Comparison of ENCODE assay signal across 17 cellular contexts in genomic region chr2:232420073-232420454, GRCh38. TPM values are rescaled to one million over a fixed set of nuclear protein-coding genes. Genes with fewer than 3 reads are reported as not detected.
DNase-seq lines count a peak whose midpoint lies in the region; ATAC-seq and TF ChIP-seq lines count a peak whose summit lies in the region.
"Had no signal": no experiment of that assay in that cellular context is flagged by ENCODE, and none has a peak within 500 bp of the region (broad histone marks: within the 10 kb centered on the region; RNA-seq: fewer than 3 reads in every experiment).

No MANE protein-coding gene starts in this region.

- H3K4me3 ChIP-seq in mesenchymal stem cell (ENCODE audit: insufficient read depth in 1 of 2, low read depth in 1 of 2, low read length in 2 of 2), result no peak overlapping the region
- H3K4me3 ChIP-seq in smooth muscle cell, result peak overlapping the region; percentile 43
- H3K4me3 ChIP-seq: uterus had no signal

- peaks cover 76 to 88% of the 10 kb centered on the region in 2 experiments for H3K27me3 ChIP-seq in mesenchymal stem cell (ENCODE audit: control insufficient read depth in 1 of 2, insufficient read depth in 1 of 2, low read length in 2 of 2)
- peaks cover 74% of the 10 kb centered on the region for H3K27me3 ChIP-seq in smooth muscle cell (ENCODE audit: low read depth)

- H3K18ac ChIP-seq in mesenchymal stem cell (ENCODE audit: low read depth in 1 of 2, low read length in 2 of 2), result no peak overlapping the region

- no peak overlapping the region for H3K27ac ChIP-seq in mesenchymal stem cell (ENCODE audit: low read length, poor library complexity, severe bottlenecking)
- no peak overlapping the region for H3K27ac ChIP-seq in smooth muscle cell (ENCODE audit: low read depth)
- H3K27ac ChIP-seq: uterus had no signal

- H3K4me2 ChIP-seq in mesenchymal stem cell (ENCODE audit: low read length, poor library complexity, severe bottlenecking) (no peak overlapping the region), smooth muscle cell (peak overlapping the region; percentile 87)

- no peak overlapping the region for H4K8ac ChIP-seq in mesenchymal stem cell (ENCODE audit: low read length)

- no peaks in the 10 kb centered on the region for H3K79me1 ChIP-seq in mesenchymal stem cell (replicated peaks; ENCODE audit: low read length, poor library complexity, severe bottlenecking)

- no peaks in the 10 kb centered on the region for H3F3A ChIP-seq in smooth muscle cell (ENCODE audit: low read depth)

- H3K79me2 ChIP-seq in smooth muscle cell (ENCODE audit: low read depth), result no peaks in the 10 kb centered on the region

- no peak for TF ChIP-seq CTCF in brain (conservative IDR thresholded peaks at IDR 0.05)
- no peak for TF ChIP-seq CTCF in smooth muscle cell (IDR thresholded peaks at IDR 0.05; ENCODE audit: borderline replicate concordance, insufficient read depth, poor library complexity, severe bottlenecking)

- H3K9me3 ChIP-seq in mesenchymal stem cell (ENCODE audit: control insufficient read depth, low read length) (no peaks in the 10 kb centered on the region), smooth muscle cell (replicated peaks; ENCODE audit: low read depth) (no peaks in the 10 kb centered on the region)
- H3K9me3 ChIP-seq: uterus had no signal

- H2BK12ac ChIP-seq in mesenchymal stem cell (ENCODE audit: low read length in 2 of 2), result no peak overlapping the region

- no peak overlapping the region for H2BK5ac ChIP-seq in mesenchymal stem cell (ENCODE audit: low read depth, low read length, poor library complexity, severe bottlenecking)

- H3K23ac ChIP-seq in mesenchymal stem cell (ENCODE audit: low read length in 2 of 2), result no peak overlapping the region

- ATAC-seq in GM19397 (IDR thresholded peaks at IDR 0.05; ENCODE audit: unreplicated experiment) (no peak), GM19452 (IDR thresholded peaks at IDR 0.05; ENCODE audit: unreplicated experiment) (no peak), HG02678 (IDR thresholded peaks at IDR 0.05; ENCODE audit: unreplicated experiment) (no peak)
- ATAC-seq: activated naive CD8-positive, alpha-beta T cell treated with anti-CD3 and anti-CD28 coated beads, Interleukin-2, amount 50 U/mL, for 24 hours; stimulated activated memory B cell treated with anti-CD40 and anti-IgM and Interleukin-4, amounts not matched to agents 10 μg/mL and 1 μg/mL and 100 μg/mL, for 72 hours had no signal

- H3K14ac ChIP-seq in mesenchymal stem cell (ENCODE audit: low read length in 2 of 2), result no peak overlapping the region

- H3K4me1 ChIP-seq in mesenchymal stem cell (ENCODE audit: control insufficient read depth, insufficient read depth, low read depth, low read length), result peaks cover 22% of the 10 kb centered on the region
- peaks cover 13% of the 10 kb centered on the region for H3K4me1 ChIP-seq in smooth muscle cell (ENCODE audit: low read depth)

- H3K4me1 Mint-ChIP-seq in brain, result peaks cover 10% of the 10 kb centered on the region

- DNase-seq in DMS53 (lab: John Stamatoyannopoulos, UW) (peak; percentile 41), DMS53 treated with DMSO at 0.1 percent for 48 hours (lab: John Stamatoyannopoulos, UW; ENCODE audit: unreplicated experiment) (no peak), mesenchymal stem cell (peak; percentile 2), smooth muscle cell (lab: John Stamatoyannopoulos, UW; ENCODE audit: unreplicated experiment) (no peak)
- DNase-seq: activated naive CD8-positive, alpha-beta T cell treated with anti-CD3 and anti-CD28 coated beads, Interleukin-2, amount 50 U/mL, for 24 hours; KG1; NCI-H1436 treated with DMSO at 0.1 percent for 48 hours; uterus had no signal

- no peak overlapping the region for H2BK120ac ChIP-seq in mesenchymal stem cell (ENCODE audit: low read depth, low read length)

- H3K4ac ChIP-seq in mesenchymal stem cell (ENCODE audit: low read depth in 1 of 2, low read length in 2 of 2), result no peak overlapping the region

- H3K36me3 ChIP-seq in mesenchymal stem cell (ENCODE audit: control insufficient read depth in 1 of 2, insufficient read depth in 2 of 2, low read depth in 1 of 2, low read length in 2 of 2) (no peaks in the 10 kb centered on the region), smooth muscle cell (ENCODE audit: low read depth) (no peaks in the 10 kb centered on the region)
- H3K36me3 ChIP-seq: uterus had no signal

- peaks cover 12 to 25% (median 23%) of the 10 kb centered on the region in 5 experiments for H3K9me3 Mint-ChIP-seq in brain
- H3K9me3 Mint-ChIP-seq: CD8-positive, alpha-beta memory T cell had no signal

- H2AK5ac ChIP-seq in mesenchymal stem cell (ENCODE audit: low read length, severe bottlenecking), result no peak overlapping the region

- H3K4me3 Mint-ChIP-seq in brain, result peak overlapping the region; percentile 64 to 82 (median 71)
- H3K4me3 Mint-ChIP-seq: activated naive CD8-positive, alpha-beta T cell treated with anti-CD3 and anti-CD28 coated beads, Interleukin-2, amount 50 U/mL, for 24 hours had no signal

- H3K27me3 Mint-ChIP-seq in brain, result peaks cover 99% of the 10 kb centered on the region

- no peaks in the 10 kb centered on the region for H4K20me1 ChIP-seq in smooth muscle cell (ENCODE audit: low read depth)

- 2% methylated on average over 15 of the region's 22 CpGs for WGBS in mesenchymal stem cell
- WGBS in smooth muscle cell (ENCODE audit: low lambda C conversion rate), result 6% methylated on average over 22 of the region's 22 CpGs

- H2BK15ac ChIP-seq in mesenchymal stem cell (ENCODE audit: low read depth, poor library complexity, severe bottlenecking), result no peak overlapping the region

- H3K36me3 Mint-ChIP-seq in brain, result peaks cover 4% of the 10 kb centered on the region
- H3K36me3 Mint-ChIP-seq: CD8-positive, alpha-beta memory T cell; stimulated activated memory B cell treated with anti-CD40 and anti-IgM and Interleukin-4, amounts not matched to agents 10 μg/mL and 1 μg/mL and 100 μg/mL, for 72 hours had no signal

- H2AFZ ChIP-seq in mesenchymal stem cell (ENCODE audit: low read depth, low read length), result no peak overlapping the region
- H2AFZ ChIP-seq in smooth muscle cell (ENCODE audit: low read depth), result no peak overlapping the region

- H3K9ac ChIP-seq in mesenchymal stem cell (ENCODE audit: low read length) (no peak overlapping the region), smooth muscle cell (ENCODE audit: low read depth) (no peak overlapping the region)

- no peak overlapping the region for H3K27ac Mint-ChIP-seq in brain
- H3K27ac Mint-ChIP-seq: activated naive CD8-positive, alpha-beta T cell treated with anti-CD3 and anti-CD28 coated beads, Interleukin-2, amount 50 U/mL, for 24 hours; CD8-positive, alpha-beta memory T cell; stimulated activated memory B cell treated with anti-CD40 and anti-IgM and Interleukin-4, amounts not matched to agents 10 μg/mL and 1 μg/mL and 100 μg/mL, for 72 hours had no signal

- H4K91ac ChIP-seq in mesenchymal stem cell (ENCODE audit: low read length), result no peak overlapping the region

RNA-seq across cellular contexts. Expression of gene ALPG, which starts 13.4 kb away (rescaled TPM):
- polyA plus RNA-seq in brain (ENCODE audit: insufficient read depth, low read depth, low replicate concordance) (not detected), smooth muscle cell (not detected in 2 replicates)
- not detected for polyA plus RNA-seq in mesenchymal stem cell (2013, experiment 1 of 2)
- polyA plus RNA-seq in mesenchymal stem cell (2013, experiment 2 of 2), result not detected
- not detected in 2 replicates for total RNA-seq in smooth muscle cell
- total RNA-seq: CD8-positive, alpha-beta memory T cell; endothelial cell of umbilical vein; frontal cortex; myocyte; uterus had no signal
- polyA plus RNA-seq: CD8-positive, alpha-beta memory T cell; endothelial cell of umbilical vein had no signal

RNA-seq across cellular contexts. Expression of gene ALPI, which starts 35.9 kb away (rescaled TPM):
- polyA plus RNA-seq in brain (ENCODE audit: insufficient read depth, low read depth, low replicate concordance), result not detected
- polyA plus RNA-seq in mesenchymal stem cell (2013, experiment 1 of 2), result not detected
- not detected for polyA plus RNA-seq in mesenchymal stem cell (2013, experiment 2 of 2)
- not detected in 2 replicates for total RNA-seq in smooth muscle cell
- not detected in 2 replicates for polyA plus RNA-seq in smooth muscle cell
- total RNA-seq: CD8-positive, alpha-beta memory T cell; endothelial cell of umbilical vein; frontal cortex; myocyte; uterus had no signal
- polyA plus RNA-seq: CD8-positive, alpha-beta memory T cell; endothelial cell of umbilical vein had no signal

RNA-seq across cellular contexts. Expression of gene ALPP, which starts 41.5 kb away (rescaled TPM):
- polyA plus RNA-seq in brain (ENCODE audit: insufficient read depth, low read depth, low replicate concordance) (not detected), smooth muscle cell (0.99 TPM in 1 of 2 replicates, not detected in the other)
- not detected for polyA plus RNA-seq in mesenchymal stem cell (2013, experiment 1 of 2)
- polyA plus RNA-seq in mesenchymal stem cell (2013, experiment 2 of 2), result not detected
- 0.22 and 0.58 TPM in 2 replicates for total RNA-seq in smooth muscle cell
- total RNA-seq: CD8-positive, alpha-beta memory T cell; endothelial cell of umbilical vein; frontal cortex; myocyte had no signal
- polyA plus RNA-seq: CD8-positive, alpha-beta memory T cell; endothelial cell of umbilical vein had no signal

Comparison
In these comparisons a context has a peak if more than half of its experiments do, and no peak if none do; other contexts are left out.
1. DNase-seq: peak in DMS53 (single experiment) and mesenchymal stem cell (single experiment); none in DMS53 treated with DMSO at 0.1 percent for 48 hours (single experiment) and smooth muscle cell (single experiment).